In genomic region chr9:124834586-124834985, GRCh38 we compare ENCODE assay signal across 12 cellular contexts. TPM values are rescaled to one million over a fixed set of nuclear protein-coding genes. Genes with fewer than 3 reads are reported as not detected.
DNase-seq lines count a peak whose midpoint lies in the region; ATAC-seq, FAIRE-seq and TF ChIP-seq lines count a peak whose summit lies in the region.
"Had no signal": no experiment of that assay in that cellular context is flagged by ENCODE, and none has a peak within 500 bp of the region (broad histone marks: within the 10 kb centered on the region; RNA-seq: fewer than 3 reads in every experiment).

No MANE protein-coding gene starts in this region.

- peak; percentile 84 for DNase-seq in HCT116 (ENCODE audit: low read depth, low spot score)
- DNase-seq in RCC 7860 (ENCODE audit: low spot score) = peak; percentile 87
- peak; percentile 88 to 94 for DNase-seq in foreskin keratinocyte
- no peak for DNase-seq in gastrocnemius medialis
- no peak for DNase-seq in ecto neural progenitor cell (ENCODE audit: low spot score)
- no peak for DNase-seq in activated CD8-positive, alpha-beta memory T cell treated with anti-CD3 and anti-CD28 coated beads for 24 hours
- DNase-seq: activated B cell treated with CpG ODN at 0.5 μM for 24 hours, aorta, NCI-H446 treated with DMSO at 0.1 percent for 48 hours had no signal

- POLR2A ChIA-PET in HCT116 (lab: Charles Lee) = interaction anchor here (0.7 to 2.3 kb wide), 4 partner anchors 15 to 407 kb away, joined by 4 to 8 read pairs (median 6); partner anchors contain the start of genes ARPC5L and HSPA5

- no TSS peak for BruUV-seq in HCT116 (replicated peaks; lab: Mats Ljungman, UMichigan)

- peak; percentile 80 for FAIRE-seq in RCC 7860 (lab: Jason Lieb, UNC)

- CTCF ChIA-PET in HCT116 (lab: Charles Lee) = interaction anchor here (0.7 to 2.3 kb wide), 6 partner anchors 18 to 62 kb away, joined by 3 to 12 read pairs (median 4); partner anchors contain the start of gene WDR38

- no peak for TF ChIP-seq RAD21 in HCT116 (IDR thresholded peaks at IDR 0.05; ENCODE audit: low read depth)

- H3K36me3 ChIP-seq in HCT116 (ENCODE audit: control insufficient read depth in 1 of 2, insufficient read depth in 2 of 2, low read length in 2 of 2) (no peaks in the 10 kb centered on the region), gastrocnemius medialis (no peaks in the 10 kb centered on the region)

- TF ChIP-seq CTCF in HCT116 (IDR thresholded peaks at IDR 0.05 in 2 of 3, conservative IDR thresholded peaks at IDR 0.05 in 1 of 3; ENCODE audit: borderline replicate concordance in 1 of 3, insufficient read depth in 1 of 3, low read depth in 2 of 3, low read length in 2 of 3) = no peak
- TF ChIP-seq CTCF in foreskin keratinocyte (conservative IDR thresholded peaks at IDR 0.05) = no peak
- TF ChIP-seq CTCF in gastrocnemius medialis (IDR thresholded peaks at IDR 0.05 in 4 of 5, conservative IDR thresholded peaks at IDR 0.05 in 1 of 5) = no peak

- H3K27me3 ChIP-seq in HCT116 (ENCODE audit: insufficient read depth, low read length) (no peaks in the 10 kb centered on the region), foreskin keratinocyte (peaks cover 10% of the 10 kb centered on the region), gastrocnemius medialis (no peaks in the 10 kb centered on the region)
- H3K27me3 ChIP-seq: testis had no signal

- H3K27ac ChIP-seq in HCT116 (ENCODE audit: low read depth, low read length) (peak overlapping the region; percentile 68), foreskin keratinocyte (peak overlapping the region; percentile 55), gastrocnemius medialis (peak overlapping the region; percentile 0 to 51 (median 42))
- H3K27ac ChIP-seq: HL-60 had no signal

- H2AFZ ChIP-seq in HCT116 (ENCODE audit: low read depth, low read length, poor library complexity, severe bottlenecking) = peak overlapping the region; percentile 81

- H3K4me1 ChIP-seq in HCT116 (ENCODE audit: control insufficient read depth in 1 of 2, insufficient read depth in 2 of 2, low read length in 2 of 2) = peaks cover 38 to 49% of the 10 kb centered on the region in 2 experiments
- peaks cover 11% of the 10 kb centered on the region for H3K4me1 ChIP-seq in foreskin keratinocyte
- peaks cover 39 to 42% of the 10 kb centered on the region in 2 donors for H3K4me1 ChIP-seq in gastrocnemius medialis

- in situ Hi-C loops in gastrocnemius medialis (cut with MboI; ENCODE audit: low sequenced_read_pairs in 4 of 4) = no loop called here

- no peak for TF ChIP-seq POLR2A in HCT116 (IDR thresholded peaks at IDR 0.05; ENCODE audit: borderline replicate concordance, extremely low read depth, insufficient read depth, insufficient read length)
- no peak for TF ChIP-seq POLR2A in gastrocnemius medialis (IDR thresholded peaks at IDR 0.05)

- H4K20me1 ChIP-seq in HCT116 (ENCODE audit: insufficient read depth) = no peaks in the 10 kb centered on the region

- RAD21 ChIA-PET in HCT116 (lab: Charles Lee; ENCODE audit: low non-redundant PET in 1 of 2, low total read pairs in 2 of 2, uncharacterized antibody in 2 of 2, unreplicated experiment in 2 of 2) = interaction anchor here in 1 of 2 experiments (0.8 kb wide), 1 partner anchor 18 kb away, joined by 3 read pairs; the partner anchor contains the start of gene WDR38

- peak overlapping the region; percentile 59 for H3K9ac ChIP-seq in HCT116 (ENCODE audit: low read length)

- H3K79me2 ChIP-seq in HCT116 (ENCODE audit: insufficient read depth, low read length) = no peaks in the 10 kb centered on the region

- intact Hi-C loops in HCT116 (cut with micrococcal nuclease) (no loop called here), gastrocnemius medialis (cut with DNase I; ENCODE audit: low total_unique reads) (no loop called here)

- H3K4me2 ChIP-seq in HCT116 (ENCODE audit: low read length) = peak overlapping the region; percentile 88

- peak; percentile 79 for ATAC-seq in HCT116
- peak; percentile 92 for ATAC-seq in foreskin keratinocyte
- ATAC-seq in gastrocnemius medialis = no peak
- ATAC-seq in GM21381 (IDR thresholded peaks at IDR 0.05; ENCODE audit: unreplicated experiment) = no peak

- H3K4me3 ChIP-seq in HCT116 (replicated peaks in 1 of 2; ENCODE audit: low read depth in 1 of 2, low read length in 2 of 2) = peak overlapping the region; percentile 21 to 51
- H3K4me3 ChIP-seq in gastrocnemius medialis = no peak overlapping the region
- H3K4me3 ChIP-seq: testis had no signal

- H3K9me3 ChIP-seq in HCT116 (ENCODE audit: control insufficient read depth in 1 of 2, insufficient read depth in 1 of 2, low read depth in 1 of 2, low read length in 2 of 2) (no peaks in the 10 kb centered on the region), gastrocnemius medialis (no peaks in the 10 kb centered on the region)
- H3K9me3 ChIP-seq: testis had no signal

- no peaks in the 10 kb centered on the region for H3K9me2 ChIP-seq in HCT116 (ENCODE audit: insufficient read depth)

TF ChIP-seq in HCT116, 20 proteins besides CTCF, POLR2A, EP300 and RAD21:
- TF ChIP-seq ZNF274 (IDR thresholded peaks at IDR 0.05; ENCODE audit: low read depth, low read length) (no peak), ZBTB33 (IDR thresholded peaks at IDR 0.05; ENCODE audit: extremely low read depth, insufficient replicate concordance, low read length) (peak; percentile 29), SIN3A (IDR thresholded peaks at IDR 0.05; ENCODE audit: low read depth) (no peak), SRF (IDR thresholded peaks at IDR 0.05; ENCODE audit: low read depth) (no peak), TCF7L2 (IDR thresholded peaks at IDR 0.05; ENCODE audit: borderline replicate concordance, extremely low read depth, insufficient read depth, insufficient read length) (peak; percentile 81), POLR2AphosphoS5 (IDR thresholded peaks at IDR 0.05; ENCODE audit: low read depth, low read length) (peak; percentile 39; the same call in 1 of the 2 replicates), YY1 (IDR thresholded peaks at IDR 0.05; ENCODE audit: extremely low read depth, insufficient replicate concordance, low read depth, low read length) (no peak), ELF1 (IDR thresholded peaks at IDR 0.05; ENCODE audit: borderline replicate concordance, low read depth) (no peak), EZH2 (IDR thresholded peaks at IDR 0.05) (no peak)
TF ChIP-seq in HCT116: peak in this region for 3.

RNA-seq across cellular contexts. Expression of gene WDR38, which starts 18.7 kb away (rescaled TPM):
- total RNA-seq in HCT116 (2021; ENCODE audit: unreplicated experiment) = not detected
- not detected in 2 replicates for polyA plus RNA-seq in HCT116 (2012)
- total RNA-seq in foreskin keratinocyte = not detected in 2 replicates
- polyA plus RNA-seq in foreskin keratinocyte = not detected in 2 replicates
- total RNA-seq in gastrocnemius medialis = not detected
- total RNA-seq: activated B cell treated with CpG ODN at 0.5 μM for 24 hours, aorta had no signal

RNA-seq across cellular contexts. Expression of gene RPL35, which starts 27.2 kb away (rescaled TPM):
- total RNA-seq in HCT116 (2021; ENCODE audit: unreplicated experiment) (1,754 TPM), foreskin keratinocyte (2,922 and 2,928 TPM in 2 replicates), gastrocnemius medialis (1,000 to 10,000 TPM; 2,099 to 2,608 (median 2,478) TPM)
- 2,813 and 3,271 TPM in 2 replicates for polyA plus RNA-seq in HCT116 (2012)
- 4,502 and 4,687 TPM in 2 replicates for polyA plus RNA-seq in foreskin keratinocyte

RNA-seq across cellular contexts. Expression of gene ARPC5L, which starts 27.3 kb away (rescaled TPM):
- 50.0 TPM for total RNA-seq in HCT116 (2021; ENCODE audit: unreplicated experiment)
- 41.9 and 42.2 TPM in 2 replicates for polyA plus RNA-seq in HCT116 (2012)
- 67.0 and 74.9 TPM in 2 replicates for total RNA-seq in foreskin keratinocyte
- 128 and 129 TPM in 2 replicates for polyA plus RNA-seq in foreskin keratinocyte
- 10 to 100 TPM; 28.9 to 47.1 (median 29.2) TPM for total RNA-seq in gastrocnemius medialis

RNA-seq across cellular contexts. Expression of gene OLFML2A, which starts 57.7 kb away (rescaled TPM):
- total RNA-seq in HCT116 (2021; ENCODE audit: unreplicated experiment) = 6.3 TPM
- 2.8 and 3.3 TPM in 2 replicates for polyA plus RNA-seq in HCT116 (2012)
- 1.3 and 3.1 TPM in 2 replicates for total RNA-seq in foreskin keratinocyte
- 0.51 and 1.5 TPM in 2 replicates for polyA plus RNA-seq in foreskin keratinocyte
- total RNA-seq in gastrocnemius medialis = 10 to 100 TPM in 3 of 4 donors, 1 to 10 TPM in 1; 6.9 to 48.0 (median 32.8) TPM

Comparison
In these comparisons a context has a peak if more than half of its experiments do, and no peak if none do; other contexts are left out.
1. ATAC-seq: peak in HCT116 (single experiment) and foreskin keratinocyte (single experiment); none in gastrocnemius medialis (0 of 2) and GM21381 (single experiment).
2. DNase-seq: peak in HCT116 (single experiment), RCC 7860 (single experiment) and foreskin keratinocyte (2 of 2); none in gastrocnemius medialis (0 of 2), ecto neural progenitor cell (single experiment) and activated CD8-positive, alpha-beta memory T cell treated with anti-CD3 and anti-CD28 coated beads for 24 hours (single experiment).
3. H3K4me3 ChIP-seq: peak in HCT116 (2 of 2); none in gastrocnemius medialis (0 of 4).
4. Peak in every context shown above with its lines, with median percentiles within 50 percentile points of each other: H3K27ac ChIP-seq.